Comparison of ENCODE assay signal across 18 cellular contexts in the genomic region with DNA sequence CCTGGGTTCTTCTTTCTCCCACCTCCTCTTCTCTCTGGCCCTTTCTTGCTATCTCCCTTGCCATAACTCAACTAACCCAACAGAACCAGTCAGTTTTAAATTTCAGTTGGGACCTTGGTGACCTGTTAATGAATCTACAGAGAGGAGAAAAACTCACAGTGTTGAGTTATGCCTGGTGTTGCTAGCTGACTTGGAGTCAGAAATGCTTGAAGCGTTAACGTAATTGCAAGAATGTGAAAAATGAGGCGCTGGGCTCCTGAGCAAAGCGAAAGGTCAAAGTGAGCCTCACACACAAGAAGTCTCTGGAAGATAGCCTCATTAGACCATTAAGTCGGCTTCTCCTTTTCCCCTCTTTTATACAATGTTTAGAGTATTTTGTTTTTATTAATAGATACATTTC. TPM values are rescaled to one million over a fixed set of nuclear protein-coding genes. Genes with fewer than 3 reads are reported as not detected.
DNase-seq lines count a peak whose midpoint lies in the region; ATAC-seq and TF ChIP-seq lines count a peak whose summit lies in the region.
"Had no signal": no experiment of that assay in that cellular context is flagged by ENCODE, and none has a peak within 500 bp of the region (broad histone marks: within the 10 kb centered on the region; RNA-seq: fewer than 3 reads in every experiment).

No MANE protein-coding gene starts in this region.

- DNase-seq in NCI-H69 (lab: John Stamatoyannopoulos, UW) (peak; percentile 23), kidney glomerular epithelial cell (lab: John Stamatoyannopoulos, UW) (peak; percentile 86), renal cortical epithelial cell (ENCODE audit: low read depth) (peak; percentile 60), NCI-H146 treated with DMSO at 0.1 percent for 48 hours (lab: John Stamatoyannopoulos, UW; ENCODE audit: unreplicated experiment) (no peak), gastrocnemius medialis (no peak)
- DNase-seq: ACHN; activated naive CD4-positive, alpha-beta T cell treated with anti-CD3 and anti-CD28 coated beads for 36 hours; aorta; DMS 273 treated with DMSO at 0.1 percent for 48 hours; NCI-H2171; NCI-H774; SHP77 treated with DMSO at 0.1 percent for 48 hours; stimulated activated CD4-positive, alpha-beta T cell treated with anti-CD3 and anti-CD28 coated beads, Interleukin-4, amount 100 ng/mL, for 4 hours had no signal

- no peak for ATAC-seq in HG03457 (IDR thresholded peaks at IDR 0.05; ENCODE audit: unreplicated experiment)
- no peak for ATAC-seq in HG02610 (IDR thresholded peaks at IDR 0.05; ENCODE audit: unreplicated experiment)
- ATAC-seq in gastrocnemius medialis: no peak
- ATAC-seq: HepG2 had no signal

- H3K4me1 ChIP-seq in endocrine pancreas (ENCODE audit: control insufficient read depth, insufficient read depth, low read length): peaks cover 47% of the 10 kb centered on the region
- H3K4me1 ChIP-seq in gastrocnemius medialis: no peaks in the 10 kb centered on the region

- H3K9me3 ChIP-seq in endocrine pancreas (ENCODE audit: control insufficient read depth, low read length) (no peaks in the 10 kb centered on the region), gastrocnemius medialis (no peaks in the 10 kb centered on the region)

- H3K36me3 ChIP-seq in endocrine pancreas (ENCODE audit: control insufficient read depth, insufficient read depth, low read length): peaks cover under 1% of the 10 kb centered on the region
- no peaks in the 10 kb centered on the region for H3K36me3 ChIP-seq in gastrocnemius medialis

- H3K27ac ChIP-seq in gastrocnemius medialis: no peak overlapping the region

- intact Hi-C loops in gastrocnemius medialis (cut with DNase I; ENCODE audit: low total_unique reads): no loop called here

- H3K9ac ChIP-seq in endocrine pancreas (ENCODE audit: control insufficient read depth, insufficient read depth, low read length): no peak overlapping the region

- H3K27me3 ChIP-seq in endocrine pancreas (ENCODE audit: control insufficient read depth, insufficient read depth, low read length): no peaks in the 10 kb centered on the region
- peaks cover 0 to 13% (median 10%) of the 10 kb centered on the region in 3 donors for H3K27me3 ChIP-seq in gastrocnemius medialis

- no peak for TF ChIP-seq POLR2A in gastrocnemius medialis (IDR thresholded peaks at IDR 0.05)

- in situ Hi-C loops in gastrocnemius medialis (cut with MboI; ENCODE audit: low sequenced_read_pairs in 4 of 4): no loop called here

- no peak for TF ChIP-seq CTCF in gastrocnemius medialis (IDR thresholded peaks at IDR 0.05 in 4 of 5, conservative IDR thresholded peaks at IDR 0.05 in 1 of 5)

- H3K4me3 ChIP-seq in endocrine pancreas (ENCODE audit: control insufficient read depth, insufficient read depth, low read length) (peak overlapping the region; percentile 50), gastrocnemius medialis (no peak overlapping the region)

RNA-seq across cellular contexts. Expression of a gene that starts 18.4 kb away (rescaled TPM):
- total RNA-seq in renal cortical epithelial cell: 0.52 and 2.6 TPM in 2 replicates
- 1 to 10 TPM in 1 of 4 donors, under 1 TPM in 2, not detected in 1; 0.31 to 1.8 (median 0.40) TPM for total RNA-seq in gastrocnemius medialis
- total RNA-seq: activated naive CD4-positive, alpha-beta T cell treated with anti-CD3 and anti-CD28 coated beads for 36 hours; T-helper 1 cell treated with Interleukin-12 subunit alpha and Interleukin-12 subunit beta and Interleukin-4 antibody, amounts not matched to agents 30 ng/mL and 1 ng/mL, for 36 hours had no signal

Comparison
In these comparisons a context has a peak if more than half of its experiments do, and no peak if none do; other contexts are left out.
1. DNase-seq: peak in NCI-H69 (single experiment), kidney glomerular epithelial cell (single experiment) and renal cortical epithelial cell (single experiment); none in NCI-H146 treated with DMSO at 0.1 percent for 48 hours (single experiment) and gastrocnemius medialis (0 of 2).